In the genomic region with DNA sequence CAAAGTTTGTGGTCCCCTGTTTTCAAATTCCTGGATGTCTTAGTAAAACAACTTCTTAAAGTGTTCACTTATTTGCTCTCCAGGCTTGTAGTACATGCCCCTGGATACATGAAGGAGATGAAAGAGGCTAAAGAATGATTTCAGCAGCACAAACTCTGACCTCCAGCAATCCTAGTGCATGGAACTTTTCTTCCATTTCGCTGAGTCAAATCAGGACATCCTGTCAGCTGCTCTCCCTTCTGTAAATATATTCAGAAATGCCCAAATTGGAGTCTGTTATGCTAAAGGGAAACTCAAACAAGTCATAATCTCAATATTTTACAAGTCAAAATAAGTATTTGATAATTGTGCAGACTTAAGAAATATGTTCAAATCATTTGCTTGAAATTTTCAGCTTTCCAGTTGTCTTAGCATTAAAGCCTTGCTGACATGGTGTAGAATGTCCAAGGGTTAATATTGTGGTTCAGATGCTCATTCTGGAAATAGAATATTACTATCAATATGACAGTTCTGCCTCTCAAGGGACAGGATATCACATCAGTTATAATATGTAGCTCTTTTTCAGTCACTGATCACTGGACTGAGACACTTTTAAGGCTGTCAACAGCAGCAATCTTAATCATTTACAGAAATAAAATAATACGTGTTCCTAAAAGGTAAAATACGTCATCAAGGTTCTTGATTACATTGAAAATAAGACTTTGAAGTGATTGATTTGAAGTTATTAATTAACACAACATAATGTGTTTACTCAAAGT, we compare ENCODE assay signal across 11 cellular contexts.
A peak's percentile ranks its signal among the peaks of the same experiment; 100 is the strongest.
DNase-seq lines count a peak whose midpoint lies in the region; ATAC-seq and TF ChIP-seq lines count a peak whose summit lies in the region.
"Had no signal": no experiment of that assay in that cellular context is flagged by ENCODE, and none has a peak within 500 bp of the region (broad histone marks: within the 10 kb centered on the region; RNA-seq: fewer than 3 reads in every experiment).

No MANE protein-coding gene starts in this region.

- H3K27ac ChIP-seq in prostate gland, result no peak overlapping the region

- no peak for TF ChIP-seq CTCF in prostate gland (IDR thresholded peaks at IDR 0.05)

- no peaks in the 10 kb centered on the region for H3K36me3 ChIP-seq in prostate gland

- DNase-seq in kidney tubule cell (ENCODE audit: low spot score), result peak; percentile 12
- DNase-seq in OCI-M1 (lab: John Stamatoyannopoulos, UW), result no peak
- no peak for DNase-seq in activated CD8-positive, alpha-beta memory T cell treated with anti-CD3 and anti-CD28 coated beads, Interleukin-2, amount 50 U/mL, for 4 hours
- no peak for DNase-seq in prostate gland (ENCODE audit: low spot score)
- no peak for DNase-seq in superior temporal gyrus (ENCODE audit: extremely low spot score)
- DNase-seq: anterior cingulate cortex; CD8-positive, alpha-beta memory T cell; T-helper 1 cell had no signal

- no peak overlapping the region for H3K4me3 ChIP-seq in prostate gland

- TF ChIP-seq POLR2A in prostate gland (IDR thresholded peaks at IDR 0.05), result no peak

- no peaks in the 10 kb centered on the region for H3K9me3 ChIP-seq in prostate gland

- WGBS in prostate gland, result 78% methylated on average over 3 of the region's 3 CpGs

- intact Hi-C loops in prostate gland (cut with DNase I), result no loop called here

- H3K27me3 ChIP-seq in prostate gland (replicated peaks; ENCODE audit: insufficient read depth), result no peaks in the 10 kb centered on the region

- H3K4me1 ChIP-seq in prostate gland (replicated peaks), result no peaks in the 10 kb centered on the region

- ATAC-seq in GM18858 (IDR thresholded peaks at IDR 0.05; ENCODE audit: unreplicated experiment) (peak; percentile 81), GM21619 (IDR thresholded peaks at IDR 0.05; ENCODE audit: unreplicated experiment) (peak; percentile 84), HG03175 (IDR thresholded peaks at IDR 0.05; ENCODE audit: unreplicated experiment) (peak; percentile 83)
